16 cellular contexts compared by ENCODE assay signal in the genomic region with DNA sequence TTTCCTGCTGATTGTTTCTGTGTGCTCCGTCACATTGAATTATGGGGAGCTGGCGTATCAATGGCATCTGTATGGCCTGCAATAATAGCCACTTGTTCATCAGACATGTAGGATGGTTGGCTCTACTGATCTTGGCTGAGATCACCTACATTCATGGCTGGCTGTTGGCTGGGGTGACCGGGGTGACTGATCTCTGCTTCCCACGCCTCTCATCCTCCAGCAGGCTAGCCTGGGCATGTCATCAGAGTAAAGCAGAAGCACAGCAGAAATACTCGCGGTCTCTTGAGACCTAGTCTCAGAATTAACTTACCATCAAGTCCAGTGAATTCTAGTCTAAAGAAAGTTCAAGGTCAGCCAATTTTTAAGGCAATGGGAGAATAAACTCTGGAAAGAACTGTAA.
DNase-seq lines count a peak whose midpoint lies in the region; ATAC-seq and TF ChIP-seq lines count a peak whose summit lies in the region.
"Had no signal": no experiment of that assay in that cellular context is flagged by ENCODE, and none has a peak within 500 bp of the region (broad histone marks: within the 10 kb centered on the region; RNA-seq: fewer than 3 reads in every experiment).

No MANE protein-coding gene starts in this region.

- H3K4me1 Mint-ChIP-seq in activated CD4-positive, alpha-beta T cell treated with anti-CD3 and anti-CD28 coated beads for 36 hours, result peaks cover 4% of the 10 kb centered on the region

- peaks cover 17% of the 10 kb centered on the region for H3K27me3 Mint-ChIP-seq in activated CD4-positive, alpha-beta T cell treated with anti-CD3 and anti-CD28 coated beads for 36 hours

- intact Hi-C loops in activated CD4-positive, alpha-beta T cell treated with anti-CD3 and anti-CD28 coated beads for 36 hours (cut with DNase I, micrococcal nuclease), result no loop called here

- H3K9me3 ChIP-seq in gastroesophageal sphincter, result no peaks in the 10 kb centered on the region
- H3K9me3 ChIP-seq: SJSA1 had no signal

- no peak for TF ChIP-seq POLR2A in gastroesophageal sphincter (IDR thresholded peaks at IDR 0.05)

- H3K4me3 ChIP-seq in GM12865 (ENCODE audit: low read depth, low read length) (no peak overlapping the region), gastroesophageal sphincter (no peak overlapping the region), rectal smooth muscle tissue (ENCODE audit: low read length) (no peak overlapping the region)
- H3K4me3 ChIP-seq: SJSA1 had no signal

- H3K4me3 Mint-ChIP-seq in activated CD4-positive, alpha-beta T cell treated with anti-CD3 and anti-CD28 coated beads for 36 hours, result no peak overlapping the region

- H3K36me3 Mint-ChIP-seq in activated CD4-positive, alpha-beta T cell treated with anti-CD3 and anti-CD28 coated beads for 36 hours (ENCODE audit: low read depth), result no peaks in the 10 kb centered on the region

- H3K27me3 ChIP-seq in gastroesophageal sphincter, result no peaks in the 10 kb centered on the region
- H3K27me3 ChIP-seq in rectal smooth muscle tissue (ENCODE audit: control insufficient read depth, insufficient read depth, low read length), result no peaks in the 10 kb centered on the region
- H3K27me3 ChIP-seq: SJSA1 had no signal

- CTCF ChIA-PET in activated CD4-positive, alpha-beta T cell treated with anti-CD3 and anti-CD28 coated beads for 36 hours (lab: Charles Lee), result no interaction called here

- DNase-seq in GM12865 (ENCODE audit: low read depth), result peak; percentile 28
- DNase-seq in amniotic epithelial cell (ENCODE audit: low read depth), result peak; percentile 19
- no peak for DNase-seq in activated CD4-positive, alpha-beta T cell treated with anti-CD3 and anti-CD28 coated beads for 36 hours
- DNase-seq in DMS79 treated with DMSO at 0.1 percent for 48 hours (lab: John Stamatoyannopoulos, UW), result no peak
- DNase-seq: amniotic stem cell; naive thymus-derived CD4-positive, alpha-beta T cell; NCI-H1436; NCI-H748 treated with DMSO at 0.1 percent for 48 hours; stimulated activated CD4-positive, alpha-beta T cell treated with anti-CD3 and anti-CD28 coated beads, Interleukin-15, amount 100 ng/mL, for 24 hours; stimulated activated CD8-positive, alpha-beta memory T cell treated with anti-CD3 and anti-CD28 coated beads, Interleukin-4, amount 100 ng/mL, for 48 hours had no signal

- H3K27ac ChIP-seq in gastroesophageal sphincter (peak overlapping the region; percentile 34 to 88 (median 82)), rectal smooth muscle tissue (ENCODE audit: low read depth, low read length) (peak overlapping the region; percentile 91)
- H3K27ac ChIP-seq: SJSA1 had no signal

- H3K36me3 ChIP-seq in gastroesophageal sphincter, result no peaks in the 10 kb centered on the region
- no peaks in the 10 kb centered on the region for H3K36me3 ChIP-seq in rectal smooth muscle tissue (ENCODE audit: control insufficient read depth, insufficient read depth, low read length)
- H3K36me3 ChIP-seq: SJSA1 had no signal

- no peaks in the 10 kb centered on the region for H3K9me3 Mint-ChIP-seq in activated CD4-positive, alpha-beta T cell treated with anti-CD3 and anti-CD28 coated beads for 36 hours (ENCODE audit: low read depth)

- H3K9ac ChIP-seq in rectal smooth muscle tissue (ENCODE audit: low read length), result no peak overlapping the region

- POLR2A ChIA-PET in activated CD4-positive, alpha-beta T cell treated with anti-CD3 and anti-CD28 coated beads for 36 hours (lab: Charles Lee), result no interaction called here

- no peak overlapping the region for H3K27ac Mint-ChIP-seq in activated CD4-positive, alpha-beta T cell treated with anti-CD3 and anti-CD28 coated beads for 36 hours
- H3K27ac Mint-ChIP-seq: naive thymus-derived CD4-positive, alpha-beta T cell had no signal

- no peak for ATAC-seq in gastroesophageal sphincter
- ATAC-seq in activated CD4-positive, alpha-beta T cell treated with anti-CD3 and anti-CD28 coated beads for 36 hours, result no peak
- ATAC-seq in GM18858 (IDR thresholded peaks at IDR 0.05; ENCODE audit: unreplicated experiment), result no peak
- ATAC-seq in HG03039 (IDR thresholded peaks at IDR 0.05; ENCODE audit: unreplicated experiment), result no peak
- ATAC-seq: HCT116; naive thymus-derived CD4-positive, alpha-beta T cell had no signal

- TF ChIP-seq CTCF in GM12865 (IDR thresholded peaks at IDR 0.05; ENCODE audit: insufficient read depth, low read depth, low read length, missing control alignments), result no peak
- no peak for TF ChIP-seq CTCF in gastroesophageal sphincter (IDR thresholded peaks at IDR 0.05)

- WGBS in gastroesophageal sphincter (ENCODE audit: low coverage in 1 of 2), 2 donors, result 50 to 64% methylated on average over 4 to 6 of the region's 6 CpGs

- H3K4me1 ChIP-seq in gastroesophageal sphincter (peaks cover 11 to 29% (median 11%) of the 10 kb centered on the region in 3 donors), rectal smooth muscle tissue (ENCODE audit: control insufficient read depth, insufficient read depth, low read length) (peaks cover 17% of the 10 kb centered on the region)

- no peak for TF ChIP-seq EP300 in gastroesophageal sphincter (IDR thresholded peaks at IDR 0.05)

Comparison
In these comparisons a context has a peak if more than half of its experiments do, and no peak if none do; other contexts are left out.
1. DNase-seq: peak in GM12865 (single experiment) and amniotic epithelial cell (single experiment); none in activated CD4-positive, alpha-beta T cell treated with anti-CD3 and anti-CD28 coated beads for 36 hours (single experiment) and DMS79 treated with DMSO at 0.1 percent for 48 hours (single experiment).